8 cellular contexts compared by ENCODE assay signal in genomic region chr22:40183029-40183581, GRCh38. TPM values are rescaled to one million over a fixed set of nuclear protein-coding genes. Genes with fewer than 3 reads are reported as not detected.
DNase-seq lines count a peak whose midpoint lies in the region; ATAC-seq and TF ChIP-seq lines count a peak whose summit lies in the region.

No MANE protein-coding gene starts in this region.

- TF ChIP-seq CTCF in neural cell (IDR thresholded peaks at IDR 0.05; ENCODE audit: poor library complexity, severe bottlenecking), result no peak

- H3K4me3 ChIP-seq in esophagus (ENCODE audit: low read depth in 1 of 2, low read length in 2 of 2) (no peak overlapping the region), neural cell (ENCODE audit: low read length) (peak overlapping the region; percentile 48)

- no peaks in the 10 kb centered on the region for H3K9me3 ChIP-seq in esophagus (ENCODE audit: control insufficient read depth in 2 of 2, insufficient read depth in 1 of 2, low read depth in 1 of 2, low read length in 1 of 2)
- H3K9me3 ChIP-seq in neural cell (ENCODE audit: low read length), result no peaks in the 10 kb centered on the region

- 19 to 27% methylated on average over 9 of the region's 9 CpGs for WGBS in esophagus, 2 donors

- TF ChIP-seq RAD21 in neural cell (conservative IDR thresholded peaks at IDR 0.05), result no peak

- peak overlapping the region; percentile 4 for H3K4me2 ChIP-seq in neural cell (ENCODE audit: low read length)

- peaks cover 99% of the 10 kb centered on the region for H3K79me2 ChIP-seq in neural cell (replicated peaks; ENCODE audit: insufficient read depth, low read length)

- no peaks in the 10 kb centered on the region for H3K9me2 ChIP-seq in neural cell (ENCODE audit: insufficient read depth, low read length)

- ATAC-seq in HG03469 (IDR thresholded peaks at IDR 0.05; ENCODE audit: unreplicated experiment), result no peak

- H3K36me3 ChIP-seq in esophagus (ENCODE audit: control insufficient read depth in 2 of 2, insufficient read depth in 2 of 2, low read length in 1 of 2), result no peaks in the 10 kb centered on the region
- H3K36me3 ChIP-seq in neural cell (ENCODE audit: insufficient read depth, low read length), result no peaks in the 10 kb centered on the region

- no peak for TF ChIP-seq EP300 in neural cell (conservative IDR thresholded peaks at IDR 0.05; ENCODE audit: poor library complexity, severe bottlenecking)

- in situ Hi-C loops in SK-MEL-5 (cut with HindIII; ENCODE audit: low pct_unique_long_range_greater_than_20kb, low sequenced_read_pairs), result loop anchor here (25.0 kb wide), 1 partner anchor 121 kb away; no protein-coding TSS in a partner anchor

- H3K9ac ChIP-seq in neural cell (ENCODE audit: low read length), result no peak overlapping the region

- H3F3A ChIP-seq in neural cell (ENCODE audit: insufficient read depth, low read length, poor library complexity, severe bottlenecking), result no peaks in the 10 kb centered on the region

- H3K27me3 ChIP-seq in esophagus (ENCODE audit: control insufficient read depth in 1 of 2, insufficient read depth in 2 of 2, low read length in 2 of 2), result no peaks in the 10 kb centered on the region
- no peaks in the 10 kb centered on the region for H3K27me3 ChIP-seq in neural cell (ENCODE audit: insufficient read depth, low read depth, low read length)

- H3K4me1 ChIP-seq in esophagus (ENCODE audit: control insufficient read depth in 2 of 2, insufficient read depth in 2 of 2, low read length in 1 of 2), result peaks cover 3% of the 10 kb centered on the region in 2 donors

- H3K27ac ChIP-seq in esophagus (ENCODE audit: low read depth in 2 of 2, low read length in 1 of 2), result peak overlapping the region; percentile 20 to 64
- no peak overlapping the region for H3K27ac ChIP-seq in neural cell (ENCODE audit: low read length)

- no peak overlapping the region for H2AFZ ChIP-seq in neural cell (ENCODE audit: low read depth, low read length)

- DNase-seq in GM03348 (ENCODE audit: low spot score) (peak; percentile 76), SK-MEL-5 (ENCODE audit: low read depth, low spot score) (peak; percentile 54), SHP77 (lab: John Stamatoyannopoulos, UW) (no peak), NCI-H187 (lab: John Stamatoyannopoulos, UW) (no peak), LoVo (ENCODE audit: low spot score) (no peak)

- H4K20me1 ChIP-seq in neural cell (ENCODE audit: insufficient read depth), result peaks cover 7% of the 10 kb centered on the region

TF ChIP-seq in neural cell, 6 proteins besides CTCF, POLR2A, EP300 and RAD21:
- no peak for TF ChIP-seq REST (IDR thresholded peaks at IDR 0.05; ENCODE audit: borderline replicate concordance)
- TF ChIP-seq POLR2AphosphoS5 (IDR thresholded peaks at IDR 0.05), result no peak
- TF ChIP-seq SMC3 (conservative IDR thresholded peaks at IDR 0.05; ENCODE audit: poor library complexity), result no peak
- TF ChIP-seq EZH2 (IDR thresholded peaks at IDR 0.05; ENCODE audit: borderline replicate concordance, insufficient read depth, low read length, poor library complexity, severe bottlenecking), result no peak
- no peak for TF ChIP-seq MXI1 (conservative IDR thresholded peaks at IDR 0.05; ENCODE audit: poor library complexity, severe bottlenecking)
- no peak for TF ChIP-seq TAF1 (IDR thresholded peaks at IDR 0.05; ENCODE audit: low read depth)

RNA-seq across cellular contexts. Expression of gene TNRC6B, which starts 5.4 kb away (rescaled TPM):
- 27.2 and 27.9 TPM in 2 replicates for total RNA-seq in SK-MEL-5 (2014; rRNA removed; shearing (Covaris generic))
- polyA plus RNA-seq in SK-MEL-5 (2015; cell fraction: cytosol; rRNA removed), result 9.6 and 10.9 TPM in 2 replicates
- 10.3 and 11.8 TPM in 2 replicates for polyA plus RNA-seq in SK-MEL-5 (2015; cell fraction: nucleus; rRNA removed)
- 1 to 10 TPM; 2.3 to 8.2 TPM for polyA plus RNA-seq in esophagus
- polyA plus RNA-seq in neural cell, result 7.6 and 8.2 TPM in 2 replicates
- 93.2 and 113 TPM in 2 replicates for polyA minus RNA-seq in neural cell

Comparison
In these comparisons a context has a peak if more than half of its experiments do, and no peak if none do; other contexts are left out.
1. DNase-seq: peak in GM03348 (single experiment) and SK-MEL-5 (single experiment); none in SHP77 (0 of 2), NCI-H187 (0 of 2) and LoVo (single experiment).